Comparison of ENCODE assay signal across 20 cellular contexts in genomic region chr2:98545591-98545990, GRCh38.
"Had no signal": no experiment of that assay in that cellular context is flagged by ENCODE, and none has a peak within 500 bp of the region (broad histone marks: within the 10 kb centered on the region; RNA-seq: fewer than 3 reads in every experiment).

No MANE protein-coding gene starts in this region.

- H3K9me3 Mint-ChIP-seq: IgD-negative memory B cell had no signal

- H3K4me3 ChIP-seq: K562 had no signal

- H3K27me3 Mint-ChIP-seq: IgD-negative memory B cell had no signal

- ATAC-seq: K562 had no signal

- H3K9me3 ChIP-seq: SK-N-SH had no signal

- DNase-seq: Kasumi-1, MM.1S, NCI-H1092 treated with DMSO at 0.1 percent for 48 hours, NCI-H1436, NCI-H187, NCI-H2029, NCI-H2081 treated with DMSO at 0.1 percent for 48 hours, NCI-H2171, NCI-H226, NCI-H446, NCI-H510A, NCI-H524 treated with DMSO at 0.1 percent for 48 hours, NCI-H69, NCI-H774, RPMI8226, SHP77, SK-N-SH had no signal

- H3K4me3 Mint-ChIP-seq: IgD-negative memory B cell had no signal

- H3K27ac ChIP-seq: KMS-11 had no signal
